Comparison of ENCODE assay signal across 15 cellular contexts in genomic region chr2:104429978-104430740, GRCh38.
DNase-seq lines count a peak whose midpoint lies in the region; TF ChIP-seq lines count a peak whose summit lies in the region.
"Had no signal": no experiment of that assay in that cellular context is flagged by ENCODE, and none has a peak within 500 bp of the region (broad histone marks: within the 10 kb centered on the region; RNA-seq: fewer than 3 reads in every experiment).

No MANE protein-coding gene starts in this region.

- POLR2A ChIA-PET in activated CD4-positive, alpha-beta memory T cell treated with anti-CD3 and anti-CD28 coated beads, Interleukin-2, amount 10 ng/mL, durations not matched to agents 7 days and 5 days (lab: Charles Lee) = no interaction called here

- no peak overlapping the region for H2BK12ac ChIP-seq in mesenchymal stem cell (ENCODE audit: low read length in 2 of 2)

- H3K4ac ChIP-seq in mesenchymal stem cell (ENCODE audit: low read depth in 1 of 2, low read length in 2 of 2) = no peak overlapping the region

- WGBS in mesenchymal stem cell = 89% methylated on average over 14 of the region's 15 CpGs

- no peak overlapping the region for H2BK120ac ChIP-seq in mesenchymal stem cell (ENCODE audit: low read depth, low read length)

- H3K27me3 ChIP-seq in mesenchymal stem cell (ENCODE audit: control insufficient read depth in 1 of 2, insufficient read depth in 1 of 2, low read length in 2 of 2) = no peaks in the 10 kb centered on the region
- H3K27me3 ChIP-seq: MG63 had no signal

- CTCF ChIA-PET in activated CD4-positive, alpha-beta memory T cell treated with anti-CD3 and anti-CD28 coated beads, Interleukin-2, amount 10 ng/mL, durations not matched to agents 7 days and 5 days (lab: Charles Lee) = no interaction called here

- H3K14ac ChIP-seq in mesenchymal stem cell (ENCODE audit: low read length in 2 of 2) = no peak overlapping the region

- H4K91ac ChIP-seq in mesenchymal stem cell (ENCODE audit: low read length) = no peak overlapping the region

- DNase-seq in C1 segment of cervical spinal cord (lab: John Stamatoyannopoulos, UW) = peak in 9 of 14 donors; percentile 28 to 79 (median 58)
- DNase-seq in NCI-H1436 treated with DMSO at 0.1 percent for 48 hours (lab: John Stamatoyannopoulos, UW) = peak; percentile 55
- peak; percentile 86 for DNase-seq in astrocyte of the hippocampus (ENCODE audit: low read depth, low spot score)
- DNase-seq in mesenchymal stem cell = no peak
- no peak for DNase-seq in NCI-H2171 treated with DMSO at 0.1 percent for 48 hours (lab: John Stamatoyannopoulos, UW)
- no peak for DNase-seq in activated CD4-positive, alpha-beta memory T cell treated with anti-CD3 and anti-CD28 coated beads, Interleukin-2, amount 10 ng/mL, durations not matched to agents 7 days and 5 days
- DNase-seq in CD1c-positive myeloid dendritic cell (ENCODE audit: extremely low spot score) = no peak
- DNase-seq: ACHN; activated CD4-positive, alpha-beta T cell treated with anti-CD3 and anti-CD28 coated beads, Interleukin-2, amount 50 U/mL, for 48 hours; erythroblast; MG63; NCI-H524 treated with DMSO at 0.1 percent for 48 hours; spleen; stimulated activated naive B cell treated with anti-CD40 and anti-IgM and Interleukin-4, amounts not matched to agents 10 μg/mL and 1 μg/mL and 100 μg/mL, for 72 hours had no signal

- no peak for TF ChIP-seq CTCF in nephron (IDR thresholded peaks at IDR 0.05; ENCODE audit: unreplicated experiment in 3 of 3)

- no peaks in the 10 kb centered on the region for H3K36me3 Mint-ChIP-seq in nephron (ENCODE audit: low read depth)
- H3K36me3 Mint-ChIP-seq in activated CD4-positive, alpha-beta memory T cell treated with anti-CD3 and anti-CD28 coated beads, Interleukin-2, amount 10 ng/mL, durations not matched to agents 7 days and 5 days (ENCODE audit: low read depth) = no peaks in the 10 kb centered on the region
- H3K36me3 Mint-ChIP-seq: stimulated activated naive B cell treated with anti-CD40 and anti-IgM and Interleukin-4, amounts not matched to agents 10 μg/mL and 1 μg/mL and 100 μg/mL, for 72 hours had no signal

- no peak overlapping the region for H4K8ac ChIP-seq in mesenchymal stem cell (ENCODE audit: low read length)

- H3K27ac ChIP-seq in mesenchymal stem cell (ENCODE audit: low read length, poor library complexity, severe bottlenecking) = no peak overlapping the region
- H3K27ac ChIP-seq: spleen had no signal

- H3K4me3 ChIP-seq in mesenchymal stem cell (ENCODE audit: insufficient read depth in 1 of 2, low read depth in 1 of 2, low read length in 2 of 2) = no peak overlapping the region
- H3K4me3 ChIP-seq: MG63, spleen had no signal

- H3K9ac ChIP-seq in mesenchymal stem cell (ENCODE audit: low read length) = no peak overlapping the region

- H3K9me3 ChIP-seq in mesenchymal stem cell (ENCODE audit: control insufficient read depth, low read length) = no peaks in the 10 kb centered on the region
- H3K9me3 ChIP-seq: MG63, spleen had no signal

- peaks cover 9% of the 10 kb centered on the region for H3K27me3 Mint-ChIP-seq in nephron (ENCODE audit: low read depth)
- H3K27me3 Mint-ChIP-seq in activated CD4-positive, alpha-beta memory T cell treated with anti-CD3 and anti-CD28 coated beads, Interleukin-2, amount 10 ng/mL, durations not matched to agents 7 days and 5 days = no peaks in the 10 kb centered on the region

- peak overlapping the region; percentile 33 to 68 (median 53) for H3K27ac Mint-ChIP-seq in nephron
- no peak overlapping the region for H3K27ac Mint-ChIP-seq in activated CD4-positive, alpha-beta memory T cell treated with anti-CD3 and anti-CD28 coated beads, Interleukin-2, amount 10 ng/mL, durations not matched to agents 7 days and 5 days
- H3K27ac Mint-ChIP-seq: stimulated activated naive B cell treated with anti-CD40 and anti-IgM and Interleukin-4, amounts not matched to agents 10 μg/mL and 1 μg/mL and 100 μg/mL, for 72 hours had no signal

- H2BK5ac ChIP-seq in mesenchymal stem cell (ENCODE audit: low read depth, low read length, poor library complexity, severe bottlenecking) = no peak overlapping the region

- H3K4me2 ChIP-seq in mesenchymal stem cell (ENCODE audit: low read length, poor library complexity, severe bottlenecking) = no peak overlapping the region

- no peak overlapping the region for H3K18ac ChIP-seq in mesenchymal stem cell (ENCODE audit: low read depth in 1 of 2, low read length in 2 of 2)

- no peak overlapping the region for H3K23ac ChIP-seq in mesenchymal stem cell (ENCODE audit: low read length in 2 of 2)

- no peak overlapping the region for H2AK5ac ChIP-seq in mesenchymal stem cell (ENCODE audit: low read length, severe bottlenecking)

- H3K4me1 Mint-ChIP-seq in nephron = peaks cover 32% of the 10 kb centered on the region
- peaks cover 5% of the 10 kb centered on the region for H3K4me1 Mint-ChIP-seq in activated CD4-positive, alpha-beta memory T cell treated with anti-CD3 and anti-CD28 coated beads, Interleukin-2, amount 10 ng/mL, durations not matched to agents 7 days and 5 days

- H3K4me3 Mint-ChIP-seq in nephron = no peak overlapping the region
- no peak overlapping the region for H3K4me3 Mint-ChIP-seq in activated CD4-positive, alpha-beta memory T cell treated with anti-CD3 and anti-CD28 coated beads, Interleukin-2, amount 10 ng/mL, durations not matched to agents 7 days and 5 days
- H3K4me3 Mint-ChIP-seq: stimulated activated naive B cell treated with anti-CD40 and anti-IgM and Interleukin-4, amounts not matched to agents 10 μg/mL and 1 μg/mL and 100 μg/mL, for 72 hours had no signal

- H2BK15ac ChIP-seq in mesenchymal stem cell (ENCODE audit: low read depth, poor library complexity, severe bottlenecking) = no peak overlapping the region

- peaks cover 2% of the 10 kb centered on the region for H3K4me1 ChIP-seq in mesenchymal stem cell (ENCODE audit: control insufficient read depth, insufficient read depth, low read depth, low read length)

- H3K36me3 ChIP-seq in mesenchymal stem cell (ENCODE audit: control insufficient read depth in 1 of 2, insufficient read depth in 2 of 2, low read depth in 1 of 2, low read length in 2 of 2) = no peaks in the 10 kb centered on the region
- H3K36me3 ChIP-seq: MG63, spleen had no signal

- H2AFZ ChIP-seq in mesenchymal stem cell (ENCODE audit: low read depth, low read length) = no peak overlapping the region

- no peaks in the 10 kb centered on the region for H3K79me1 ChIP-seq in mesenchymal stem cell (replicated peaks; ENCODE audit: low read length, poor library complexity, severe bottlenecking)

- no peaks in the 10 kb centered on the region for H3K9me3 Mint-ChIP-seq in nephron
- no peaks in the 10 kb centered on the region for H3K9me3 Mint-ChIP-seq in activated CD4-positive, alpha-beta memory T cell treated with anti-CD3 and anti-CD28 coated beads, Interleukin-2, amount 10 ng/mL, durations not matched to agents 7 days and 5 days
- H3K9me3 Mint-ChIP-seq: stimulated activated naive B cell treated with anti-CD40 and anti-IgM and Interleukin-4, amounts not matched to agents 10 μg/mL and 1 μg/mL and 100 μg/mL, for 72 hours had no signal

Comparison
In these comparisons a context has a peak if more than half of its experiments do, and no peak if none do; other contexts are left out.
1. DNase-seq: peak in C1 segment of cervical spinal cord (9 of 14), NCI-H1436 treated with DMSO at 0.1 percent for 48 hours (single experiment) and astrocyte of the hippocampus (single experiment); none in mesenchymal stem cell (single experiment), NCI-H2171 treated with DMSO at 0.1 percent for 48 hours (single experiment), activated CD4-positive, alpha-beta memory T cell treated with anti-CD3 and anti-CD28 coated beads, Interleukin-2, amount 10 ng/mL, durations not matched to agents 7 days and 5 days (single experiment) and CD1c-positive myeloid dendritic cell (single experiment).